ENCODE assay signal across 23 cellular contexts in the genomic region with DNA sequence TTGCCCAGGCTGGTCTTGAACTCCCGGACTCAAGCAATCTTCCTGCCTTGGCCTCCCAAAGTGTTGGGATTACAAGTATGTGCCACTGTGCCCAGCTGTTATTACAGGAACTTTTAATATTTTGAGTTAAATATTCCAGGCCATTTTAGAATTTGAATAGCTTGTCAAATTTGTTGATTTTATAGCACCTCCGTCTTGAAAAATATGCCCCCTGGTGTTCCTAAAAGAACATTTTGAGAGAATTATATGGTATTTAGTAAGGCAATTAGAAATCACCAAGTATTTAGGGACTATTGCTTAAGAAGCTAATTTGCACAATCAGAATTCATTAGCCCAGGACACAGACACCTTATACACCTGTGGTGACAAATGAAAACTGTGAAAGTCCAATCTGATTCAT. TPM values are rescaled to one million over a fixed set of nuclear protein-coding genes. Genes with fewer than 3 reads are reported as not detected.
DNase-seq lines count a peak whose midpoint lies in the region; ATAC-seq, FAIRE-seq and TF ChIP-seq lines count a peak whose summit lies in the region.
"Had no signal": no experiment of that assay in that cellular context is flagged by ENCODE, and none has a peak within 500 bp of the region (broad histone marks: within the 10 kb centered on the region; RNA-seq: fewer than 3 reads in every experiment).

No MANE protein-coding gene starts in this region.

- H3K18ac ChIP-seq in H9 (ENCODE audit: insufficient read length, low read depth, low read length) = no peak overlapping the region

- no peak overlapping the region for H4K91ac ChIP-seq in H9 (ENCODE audit: insufficient read length, low read depth, low read length)

- DNase-seq in H9 (no peak), PC-9 (no peak), fibroblast of pulmonary artery (ENCODE audit: low read depth) (no peak), thoracic aorta (ENCODE audit: low spot score) (no peak), thyroid gland (no peak), frontal cortex (ENCODE audit: low spot score in 2 of 2) (no peak), pons (ENCODE audit: low spot score) (no peak)
- DNase-seq: activated CD4-positive, alpha-beta T cell treated with anti-CD3 and anti-CD28 coated beads, Interleukin-2, amount 10 ng/mL, durations not matched to agents 24 days and 14 days; activated CD8-positive, alpha-beta memory T cell treated with anti-CD3 and anti-CD28 coated beads, Interleukin-2, amount 50 U/mL, for 4 hours; dermis blood vessel endothelial cell; erythroblast; MG63; naive thymus-derived CD4-positive, alpha-beta T cell; NCI-H1436; NCI-H526; pancreas; SHP77 treated with DMSO at 0.1 percent for 48 hours; T-helper 1 cell; upper lobe of left lung had no signal

- WGBS in H9 (ENCODE audit: extremely low coverage, insufficient read length, low lambda C conversion rate) = no CpG with 5 or more reads among the region's 2 CpGs
- 79 to 92% methylated on average over 2 of the region's 2 CpGs for WGBS in thyroid gland, 2 donors

- CTCF ChIA-PET in PC-9 (lab: Charles Lee) = no interaction called here

- no peaks in the 10 kb centered on the region; the same call in 1 of the 2 replicates for H3F3A ChIP-seq in PC-9 (ENCODE audit: insufficient read depth, low read depth)

- intact Hi-C loops in PC-9 (cut with micrococcal nuclease; ENCODE audit: unreplicated experiment) (no loop called here), thyroid gland (cut with DNase I) (no loop called here)

- H3K23me2 ChIP-seq in H9 (ENCODE audit: insufficient read length, low read depth, low read length, poor library complexity, severe bottlenecking) = no peaks in the 10 kb centered on the region

- H3T11ph ChIP-seq in H9 (ENCODE audit: low read length) = no peak overlapping the region

- H3K14ac ChIP-seq in H9 (ENCODE audit: insufficient read depth, low read length) = no peak overlapping the region

- TF ChIP-seq CTCF in H9 (conservative IDR thresholded peaks at IDR 0.05) = 0 out of 3 replicates have a peak, but pooled peaks have one; percentile 24
- 0 out of 2 replicates have a peak, but pooled peaks have one; percentile 32 for TF ChIP-seq CTCF in PC-9 (conservative IDR thresholded peaks at IDR 0.05)
- peak; percentile 30 for TF ChIP-seq CTCF in fibroblast of pulmonary artery (IDR thresholded peaks at IDR 0.05; ENCODE audit: low read length, missing control alignments)
- TF ChIP-seq CTCF in thoracic aorta (IDR thresholded peaks at IDR 0.05) = no peak
- TF ChIP-seq CTCF in thyroid gland (IDR thresholded peaks at IDR 0.05) = no peak

- no peaks in the 10 kb centered on the region for H3K79me1 ChIP-seq in H9 (ENCODE audit: insufficient read depth, low read depth, low read length, poor library complexity, severe bottlenecking)

- H3K4me3 ChIP-seq in PC-9 = no peak overlapping the region
- H3K4me3 ChIP-seq in fibroblast of pulmonary artery (replicated peaks; ENCODE audit: low read depth, low read length) = no peak overlapping the region
- peak overlapping the region; percentile 24 for H3K4me3 ChIP-seq in thoracic aorta
- no peak overlapping the region for H3K4me3 ChIP-seq in thyroid gland (replicated peaks in 1 of 3)
- H3K4me3 ChIP-seq: MG63, pancreas, upper lobe of left lung had no signal

- H3K27ac Mint-ChIP-seq in H9 = no peak overlapping the region
- H3K27ac Mint-ChIP-seq: activated CD4-positive, alpha-beta T cell treated with anti-CD3 and anti-CD28 coated beads, Interleukin-2, amount 10 ng/mL, durations not matched to agents 24 days and 14 days; memory B cell; naive thymus-derived CD4-positive, alpha-beta T cell; stimulated activated naive CD8-positive, alpha-beta T cell treated with anti-CD3 and anti-CD28 coated beads, Interleukin-15, Interleukin-2, amounts not matched to agents 100 ng/mL and 50 ng/mL, for 24 hours had no signal

- H3K4me1 ChIP-seq in H9 (ENCODE audit: insufficient read depth, low read length) (no peaks in the 10 kb centered on the region), PC-9 (replicated peaks; ENCODE audit: insufficient read depth) (no peaks in the 10 kb centered on the region; the same call in 1 of the 2 replicates), thoracic aorta (ENCODE audit: control insufficient read depth in 1 of 2, low read depth in 2 of 2) (peaks cover 31 to 73% of the 10 kb centered on the region in 2 donors), thyroid gland (peaks cover 21 to 39% of the 10 kb centered on the region in 2 donors)

- H2AFZ ChIP-seq in H9 (ENCODE audit: low read length) (no peak overlapping the region), PC-9 (no peak overlapping the region)

- POLR2A ChIA-PET in PC-9 (lab: Charles Lee; ENCODE audit: unreplicated experiment) = no interaction called here

- H3K4me3 Mint-ChIP-seq in H9 = no peak overlapping the region
- H3K4me3 Mint-ChIP-seq: activated CD4-positive, alpha-beta T cell treated with anti-CD3 and anti-CD28 coated beads, Interleukin-2, amount 10 ng/mL, durations not matched to agents 24 days and 14 days; memory B cell; naive thymus-derived CD4-positive, alpha-beta T cell; stimulated activated naive CD8-positive, alpha-beta T cell treated with anti-CD3 and anti-CD28 coated beads, Interleukin-15, Interleukin-2, amounts not matched to agents 100 ng/mL and 50 ng/mL, for 24 hours had no signal

- no peaks in the 10 kb centered on the region for H3K36me3 ChIP-seq in PC-9 (ENCODE audit: low read depth)
- no peaks in the 10 kb centered on the region for H3K36me3 ChIP-seq in thoracic aorta
- H3K36me3 ChIP-seq in thyroid gland = no peaks in the 10 kb centered on the region
- H3K36me3 ChIP-seq: MG63, pancreas, upper lobe of left lung had no signal

- H2BK15ac ChIP-seq in H9 (ENCODE audit: low read depth, low read length) = no peak overlapping the region

- H4K8ac ChIP-seq in H9 (replicated peaks; ENCODE audit: insufficient read length, low read depth, low read length) = no peak overlapping the region

- H3K27me3 ChIP-seq in H9 (ENCODE audit: insufficient read depth, low read length) = no peaks in the 10 kb centered on the region
- no peaks in the 10 kb centered on the region for H3K27me3 ChIP-seq in PC-9 (ENCODE audit: insufficient read depth, low read depth)
- no peaks in the 10 kb centered on the region for H3K27me3 ChIP-seq in thoracic aorta (replicated peaks; ENCODE audit: insufficient read depth)
- no peaks in the 10 kb centered on the region for H3K27me3 ChIP-seq in thyroid gland
- H3K27me3 ChIP-seq: MG63, pancreas, upper lobe of left lung had no signal

- H3K56ac ChIP-seq in H9 (ENCODE audit: insufficient read length, low read depth, low read length) = no peak overlapping the region

- H2BK120ac ChIP-seq in H9 (ENCODE audit: low read depth, low read length, poor library complexity, severe bottlenecking) = no peak overlapping the region

- no peak overlapping the region for H2BK20ac ChIP-seq in H9 (ENCODE audit: low read depth, low read length, poor library complexity, severe bottlenecking)

- no peak overlapping the region for H3K23ac ChIP-seq in H9 (ENCODE audit: insufficient read length, low read depth, low read length)

- H2AK5ac ChIP-seq in H9 (ENCODE audit: insufficient read length, low read length) = no peak overlapping the region

- H4K20me1 ChIP-seq in H9 (ENCODE audit: control insufficient read depth, insufficient read depth, insufficient read length) (no peaks in the 10 kb centered on the region), PC-9 (ENCODE audit: insufficient read depth) (no peaks in the 10 kb centered on the region; the same call in 1 of the 2 replicates)

- no TSS peak for BruUV-seq in PC-9 (replicated peaks; lab: Mats Ljungman, UMichigan)

- H3K9me3 ChIP-seq in H9 (ENCODE audit: control insufficient read depth, low read depth, low read length) (no peaks in the 10 kb centered on the region), PC-9 (ENCODE audit: insufficient read depth, low read depth) (no peaks in the 10 kb centered on the region), thoracic aorta (no peaks in the 10 kb centered on the region), thyroid gland (no peaks in the 10 kb centered on the region)
- H3K9me3 ChIP-seq: MG63, pancreas, upper lobe of left lung had no signal

- H3K4me2 ChIP-seq in H9 (ENCODE audit: insufficient read depth, insufficient read length, low read length) = no peak overlapping the region
- H3K4me2 ChIP-seq in PC-9 = no peak overlapping the region

- no peaks in the 10 kb centered on the region for H3K9me3 Mint-ChIP-seq in H9
- H3K9me3 Mint-ChIP-seq: activated CD4-positive, alpha-beta T cell treated with anti-CD3 and anti-CD28 coated beads, Interleukin-2, amount 10 ng/mL, durations not matched to agents 24 days and 14 days; memory B cell; naive thymus-derived CD4-positive, alpha-beta T cell; stimulated activated naive CD8-positive, alpha-beta T cell treated with anti-CD3 and anti-CD28 coated beads, Interleukin-15, Interleukin-2, amounts not matched to agents 100 ng/mL and 50 ng/mL, for 24 hours had no signal

- no peak overlapping the region for H2BK5ac ChIP-seq in H9 (ENCODE audit: insufficient read length, low read length)

- no peak overlapping the region for H3K4ac ChIP-seq in H9 (ENCODE audit: low read depth, low read length)

- no peaks in the 10 kb centered on the region; a peak in 1 of 7 replicates for H3K36me3 Mint-ChIP-seq in H9 (ENCODE audit: insufficient read depth in 1 of 3, low read depth in 3 of 3)
- H3K36me3 Mint-ChIP-seq: memory B cell had no signal

- no peak overlapping the region for H3K27ac ChIP-seq in H9 (ENCODE audit: insufficient read length, low read depth, low read length)
- H3K27ac ChIP-seq in PC-9 = no peak overlapping the region
- H3K27ac ChIP-seq in thoracic aorta = no peak overlapping the region
- no peak overlapping the region for H3K27ac ChIP-seq in thyroid gland
- H3K27ac ChIP-seq: HL-60 had no signal

- peaks cover 10 to 18% of the 10 kb centered on the region in 2 experiments; a peak in 2 of 4 replicates for H3K4me1 Mint-ChIP-seq in H9

- no peak for FAIRE-seq in frontal cortex (lab: Jason Lieb, UNC)
- FAIRE-seq: G401.6, pancreas had no signal

- H4K5ac ChIP-seq in H9 (ENCODE audit: insufficient read length, low read depth, low read length) = no peak overlapping the region

- H3K79me2 ChIP-seq in H9 (ENCODE audit: insufficient read depth, low read length) (0 out of 2 replicates have a peak, but pooled peaks cover 3% of the 10 kb centered on the region), PC-9 (ENCODE audit: low read depth) (peaks cover 92% of the 10 kb centered on the region)

- H2BK12ac ChIP-seq in H9 (ENCODE audit: insufficient read length, low read depth, low read length) = no peak overlapping the region

- no peaks in the 10 kb centered on the region for H3K9me2 ChIP-seq in PC-9 (ENCODE audit: insufficient read depth)

- H3K9ac ChIP-seq in H9 (ENCODE audit: extremely low read depth, insufficient read length, low read length) = no peak overlapping the region

- TF ChIP-seq POLR2A in thyroid gland (IDR thresholded peaks at IDR 0.05) = no peak

- no peaks in the 10 kb centered on the region for H3K27me3 Mint-ChIP-seq in H9 (ENCODE audit: low read depth)
- H3K27me3 Mint-ChIP-seq: activated CD4-positive, alpha-beta T cell treated with anti-CD3 and anti-CD28 coated beads, Interleukin-2, amount 10 ng/mL, durations not matched to agents 24 days and 14 days; memory B cell; naive thymus-derived CD4-positive, alpha-beta T cell; stimulated activated naive CD8-positive, alpha-beta T cell treated with anti-CD3 and anti-CD28 coated beads, Interleukin-15, Interleukin-2, amounts not matched to agents 100 ng/mL and 50 ng/mL, for 24 hours had no signal

- no peak for ATAC-seq in thoracic aorta (ENCODE audit: insufficient number of reproducible peaks, low FRiP score, low read depth)

RNA-seq across cellular contexts. Expression of a gene that starts 23.7 kb away (rescaled TPM):
- 7.5 and 9.3 TPM in 2 replicates for total RNA-seq in H9 (2021)
- 38.8 and 47.3 TPM in 2 replicates for total RNA-seq in PC-9 (2021)
- total RNA-seq in thoracic aorta = 10 to 100 TPM; 35.1 to 43.7 TPM
- 10 to 100 TPM; 31.6 to 52.1 (median 35.2) TPM for total RNA-seq in thyroid gland
- 34.6 TPM for total RNA-seq in frontal cortex

Comparison
In these comparisons a context has a peak if more than half of its experiments do, and no peak if none do; other contexts are left out.
1. CTCF ChIP-seq: peak in H9 (single experiment), PC-9 (single experiment) and fibroblast of pulmonary artery (single experiment); none in thoracic aorta (single experiment) and thyroid gland (0 of 6).